In the genomic region with DNA sequence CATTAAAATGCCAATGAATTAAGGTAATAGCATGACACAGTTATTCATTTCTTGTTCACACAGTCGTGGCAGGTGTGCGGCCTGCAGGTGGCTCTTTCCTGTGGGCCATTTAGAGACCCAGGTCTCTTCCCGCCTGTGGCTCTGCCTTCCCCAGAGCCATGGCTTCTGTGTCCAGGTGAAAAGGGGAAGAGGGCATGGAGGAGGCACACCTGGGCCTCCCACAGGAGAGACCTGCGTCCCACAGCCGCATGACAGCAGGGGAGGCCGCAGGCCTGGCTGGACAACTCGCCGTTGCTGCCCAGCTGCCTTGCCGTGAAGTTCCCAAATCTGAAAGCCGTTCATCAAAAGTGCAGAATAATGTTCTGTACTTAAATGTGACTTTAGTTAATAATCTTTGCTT, we compare ENCODE assay signal across 20 cellular contexts. TPM values are rescaled to one million over a fixed set of nuclear protein-coding genes. Genes with fewer than 3 reads are reported as not detected.
DNase-seq lines count a peak whose midpoint lies in the region; ATAC-seq and TF ChIP-seq lines count a peak whose summit lies in the region.
"Had no signal": no experiment of that assay in that cellular context is flagged by ENCODE, and none has a peak within 500 bp of the region (broad histone marks: within the 10 kb centered on the region; RNA-seq: fewer than 3 reads in every experiment).

No MANE protein-coding gene starts in this region.

- H3K27ac Mint-ChIP-seq in Caco-2 (ENCODE audit: unreplicated experiment) (peak overlapping the region; percentile 23), IgD-negative memory B cell (peak overlapping the region in 2 of 3 donors; percentile 1 to 78)

- intact Hi-C loops in Caco-2 (cut with micrococcal nuclease; ENCODE audit: unreplicated experiment) = no loop called here

- H3K36me3 Mint-ChIP-seq in Caco-2 (ENCODE audit: insufficient read depth, unreplicated experiment) = no peaks in the 10 kb centered on the region
- no peaks in the 10 kb centered on the region for H3K36me3 Mint-ChIP-seq in IgD-negative memory B cell

- POLR2A ChIA-PET in Caco-2 (lab: Charles Lee) = no interaction called here

- CTCF ChIA-PET in Caco-2 (lab: Charles Lee) = no interaction called here

- H3K9me3 Mint-ChIP-seq in Caco-2 (ENCODE audit: unreplicated experiment) = no peaks in the 10 kb centered on the region
- no peaks in the 10 kb centered on the region for H3K9me3 Mint-ChIP-seq in IgD-negative memory B cell

- H3K4me2 ChIP-seq in osteoblast (ENCODE audit: insufficient read depth, low read length) = no peak overlapping the region

- H3K4me3 ChIP-seq in Caco-2 (ENCODE audit: low read depth, low read length) (no peak overlapping the region), ectodermal cell (ENCODE audit: insufficient read depth, low read depth, low read length) (no peak overlapping the region), osteoblast (ENCODE audit: insufficient read depth, low read length) (no peak overlapping the region)
- H3K4me3 ChIP-seq: HAP-1 had no signal

- ATAC-seq in HG03039 (IDR thresholded peaks at IDR 0.05; ENCODE audit: unreplicated experiment) = no peak

- H3K27me3 ChIP-seq in Caco-2 (replicated peaks; ENCODE audit: control insufficient read depth, insufficient read depth, low read length) (no peaks in the 10 kb centered on the region), ectodermal cell (ENCODE audit: control insufficient read depth, insufficient read depth, low read length, poor library complexity, severe bottlenecking) (no peaks in the 10 kb centered on the region), osteoblast (ENCODE audit: insufficient read depth, low read length) (peaks cover 57% of the 10 kb centered on the region)

- no peaks in the 10 kb centered on the region for H4K20me1 ChIP-seq in osteoblast (ENCODE audit: insufficient read depth, low read length)

- H2AFZ ChIP-seq in osteoblast (ENCODE audit: low read length) = no peak overlapping the region

- WGBS in ectodermal cell, 2 experiments = 88 to 91% methylated on average over 10 of the region's 10 CpGs

- H3K79me2 ChIP-seq in osteoblast (ENCODE audit: insufficient read depth, low read length) = no peaks in the 10 kb centered on the region

- H3K4me3 Mint-ChIP-seq in Caco-2 (ENCODE audit: unreplicated experiment) (no peak overlapping the region), IgD-negative memory B cell (no peak overlapping the region)

- BruUV-seq in Caco-2 (replicated peaks; lab: Mats Ljungman, UMichigan) = no TSS peak

- TF ChIP-seq CTCF in Caco-2 (IDR thresholded peaks at IDR 0.05; ENCODE audit: insufficient read depth in 1 of 2, low read depth in 1 of 2, low read length in 1 of 2, severe bottlenecking in 1 of 2, unreplicated experiment in 1 of 2) (no peak), osteoblast (IDR thresholded peaks at IDR 0.05; ENCODE audit: extremely low read depth, low read depth, low read length) (no peak)

- H3K9me3 ChIP-seq in Caco-2 = no peaks in the 10 kb centered on the region
- no peaks in the 10 kb centered on the region for H3K9me3 ChIP-seq in ectodermal cell (ENCODE audit: control insufficient read depth, low read length)
- H3K9me3 ChIP-seq in osteoblast (ENCODE audit: low read depth, low read length) = no peaks in the 10 kb centered on the region
- H3K9me3 ChIP-seq: HAP-1 had no signal

- peaks cover 24% of the 10 kb centered on the region for H3K4me1 ChIP-seq in Caco-2
- H3K4me1 ChIP-seq in ectodermal cell (ENCODE audit: control insufficient read depth, insufficient read depth, low read length) = peaks cover 68% of the 10 kb centered on the region
- peaks cover 3% of the 10 kb centered on the region for H3K4me1 ChIP-seq in osteoblast (ENCODE audit: insufficient read depth, low read length)

- H3K4me1 Mint-ChIP-seq in Caco-2 (ENCODE audit: low read depth, unreplicated experiment) (peaks cover 51% of the 10 kb centered on the region), IgD-negative memory B cell (no peaks in the 10 kb centered on the region)

- DNase-seq in Caco-2 (no peak), osteoblast (ENCODE audit: insufficient read length, low spot score, missing footprints) (peak; percentile 68), SW 1271 (lab: John Stamatoyannopoulos, UW) (no peak), MV-4-11 (lab: John Stamatoyannopoulos, UW) (no peak), NK-92 (lab: John Stamatoyannopoulos, UW; ENCODE audit: unreplicated experiment) (no peak)
- DNase-seq: DMS79, KBM-7, NCI-H1105 treated with DMSO at 0.1 percent for 48 hours, NCI-H187 treated with DMSO at 0.1 percent for 48 hours, NCI-H2171 treated with DMSO at 0.1 percent for 48 hours, NCI-H446, NCI-H748 treated with DMSO at 0.1 percent for 48 hours, SIG-M5 had no signal

- H3K27ac ChIP-seq in ectodermal cell (ENCODE audit: insufficient read depth, low read depth, low read length, poor library complexity, severe bottlenecking) (peak overlapping the region; percentile 67), osteoblast (ENCODE audit: low read depth, low read length) (no peak overlapping the region)
- H3K27ac ChIP-seq: C4-2B, RWPE1 had no signal

- H3K36me3 ChIP-seq in Caco-2 (ENCODE audit: control insufficient read depth, insufficient read depth, low read length) (no peaks in the 10 kb centered on the region), ectodermal cell (ENCODE audit: control insufficient read depth, insufficient read depth, low read length) (no peaks in the 10 kb centered on the region), osteoblast (ENCODE audit: insufficient read depth, low read length) (no peaks in the 10 kb centered on the region)
- H3K36me3 ChIP-seq: HAP-1 had no signal

- H3K27me3 Mint-ChIP-seq in Caco-2 (ENCODE audit: insufficient read depth, unreplicated experiment) (no peaks in the 10 kb centered on the region), IgD-negative memory B cell (peaks cover 11% of the 10 kb centered on the region)

RNA-seq across cellular contexts. Expression of gene PLEKHG4B, which starts 14.4 kb away (rescaled TPM):
- total RNA-seq in Caco-2 (2022) (15.0 TPM in 2 replicates), osteoblast (under 0.01 and 0.36 TPM in 2 replicates)
- polyA plus RNA-seq in IgD-negative memory B cell = not detected
- 74.7 TPM for polyA plus RNA-seq in ectodermal cell (2013, experiment 1 of 4)
- 85.1 TPM for polyA plus RNA-seq in ectodermal cell (2013, experiment 2 of 4)
- polyA plus RNA-seq in ectodermal cell (2013, experiment 3 of 4) = 51.2 TPM
- polyA plus RNA-seq in ectodermal cell (2013, experiment 4 of 4) = 55.6 TPM
- total RNA-seq: T-helper 1 cell treated with Interleukin-12 subunit alpha and Interleukin-12 subunit beta and Interleukin-4 antibody, amounts not matched to agents 30 ng/mL and 1 ng/mL, for 36 hours had no signal

Comparison
In these comparisons a context has a peak if more than half of its experiments do, and no peak if none do; other contexts are left out.
1. RNA of gene PLEKHG4B, which starts 14.4 kb away (total RNA-seq): 15.0 TPM in Caco-2; under 0.01 to 0.36 TPM in osteoblast; every median in the first group is over 10 times any median in the second.